In the genomic region with DNA sequence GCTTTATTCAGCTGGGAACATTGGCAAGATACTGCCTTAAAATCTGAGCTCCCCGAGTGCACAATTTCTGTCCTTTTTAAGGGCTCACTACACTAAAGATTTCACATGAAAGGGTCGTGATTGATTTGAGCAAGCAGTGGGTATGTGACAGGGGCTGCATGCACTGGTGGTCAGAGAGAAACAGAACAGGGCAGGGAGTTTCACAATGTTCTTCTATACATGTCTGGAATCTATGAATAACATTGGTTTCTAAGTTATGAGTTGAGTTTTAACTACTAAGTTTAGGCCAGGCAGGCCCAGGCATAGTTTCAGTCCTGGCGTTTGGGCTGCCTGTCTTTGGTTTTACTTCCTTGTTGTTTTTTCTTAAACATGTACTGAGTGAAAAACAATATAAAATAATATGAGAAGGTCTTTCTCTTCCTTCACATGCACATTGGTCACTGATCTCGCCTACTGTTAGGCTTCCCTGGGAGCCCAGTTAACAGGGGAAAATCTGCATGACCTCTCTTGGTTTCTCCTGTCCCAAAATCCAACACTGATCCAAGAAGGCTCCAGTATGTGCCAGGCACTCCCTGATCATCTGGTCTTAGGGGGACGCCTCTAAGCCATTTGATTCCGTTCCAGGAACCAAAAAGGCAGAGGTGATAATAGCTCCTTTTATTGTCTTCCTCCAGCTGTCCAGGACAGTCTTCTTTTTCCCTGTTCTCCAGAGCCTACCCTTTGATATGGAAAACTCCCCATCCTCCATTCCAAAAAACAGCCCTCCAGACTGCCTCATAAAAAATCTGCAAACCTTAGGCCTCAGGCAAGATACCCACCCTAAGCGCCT, we compare ENCODE assay signal across 17 cellular contexts. TPM values are rescaled to one million over a fixed set of nuclear protein-coding genes. Genes with fewer than 3 reads are reported as not detected.
DNase-seq lines count a peak whose midpoint lies in the region; ATAC-seq and TF ChIP-seq lines count a peak whose summit lies in the region.
"Had no signal": no experiment of that assay in that cellular context is flagged by ENCODE, and none has a peak within 500 bp of the region (broad histone marks: within the 10 kb centered on the region; RNA-seq: fewer than 3 reads in every experiment).

TSS of gene UGT2B17 (minus strand) at position 51 of the 829 bp plus-strand sequence. CDS start 7,838 bp downstream, outside the sequence.

- intact Hi-C loops in heart left ventricle (cut with DNase I): no loop called here

- H3K4me3 ChIP-seq in heart left ventricle: no peak within 1 kb of the TSS
- H3K4me3 ChIP-seq: GM12878, lung, uterus had no signal

- H3K27me3 ChIP-seq in heart left ventricle: no peaks in the 10 kb centered on the region
- H3K27me3 ChIP-seq: uterus had no signal

- TF ChIP-seq CTCF in HFFc6 (IDR thresholded peaks at IDR 0.05): no peak
- TF ChIP-seq CTCF in heart left ventricle (IDR thresholded peaks at IDR 0.05): no peak

- H3K4me1 Mint-ChIP-seq in HFFc6 (ENCODE audit: low read depth): no peaks in the 10 kb centered on the region
- H3K4me1 Mint-ChIP-seq: CD4-positive, alpha-beta memory T cell had no signal

- H3K9me3 ChIP-seq in heart left ventricle: no peaks in the 10 kb centered on the region
- H3K9me3 ChIP-seq: uterus had no signal

- no peaks in the 10 kb centered on the region for H3K4me1 ChIP-seq in heart left ventricle
- H3K4me1 ChIP-seq: uterus had no signal

- TF ChIP-seq POLR2A in heart left ventricle (IDR thresholded peaks at IDR 0.05): no peak

- no peak within 1 kb of the TSS for H3K27ac ChIP-seq in heart left ventricle
- H3K27ac ChIP-seq: uterus had no signal

- ATAC-seq in GM18868 (IDR thresholded peaks at IDR 0.05; ENCODE audit: unreplicated experiment): peak; percentile 84
- peak; percentile 65 for ATAC-seq in HG02571 (IDR thresholded peaks at IDR 0.05; ENCODE audit: unreplicated experiment)
- ATAC-seq in HG03378 (IDR thresholded peaks at IDR 0.05; ENCODE audit: unreplicated experiment): peak; percentile 93
- no peak for ATAC-seq in heart left ventricle
- ATAC-seq: activated CD4-positive, CD25-positive, alpha-beta regulatory T cell treated with anti-CD3 and anti-CD28 coated beads, Interleukin-2, amount 50 U/mL, for 24 hours; GM12878 had no signal

- WGBS in heart left ventricle, 4 donors: 75 to 76% methylated on average over 7 of the region's 7 CpGs; no CpG with 5 or more reads in 2 of the 4 donors

- H3K9me3 Mint-ChIP-seq in HFFc6: peaks cover 33% of the 10 kb centered on the region

- no peaks in the 10 kb centered on the region for H3K36me3 ChIP-seq in heart left ventricle
- H3K36me3 ChIP-seq: uterus had no signal

- H3K27ac Mint-ChIP-seq in HFFc6: no peak within 1 kb of the TSS

- H3K27me3 Mint-ChIP-seq in HFFc6 (ENCODE audit: insufficient read depth): peaks cover 2% of the 10 kb centered on the region; the same call in 1 of the 2 replicates

- H3K4me3 Mint-ChIP-seq in HFFc6: no peak within 1 kb of the TSS
- H3K4me3 Mint-ChIP-seq: CD4-positive, alpha-beta memory T cell had no signal

- DNase-seq in myocyte (ENCODE audit: low read depth): peak; percentile 56
- no peak for DNase-seq in HFFc6
- DNase-seq in OCI-M2 (lab: John Stamatoyannopoulos, UW; ENCODE audit: unreplicated experiment): no peak
- DNase-seq in heart left ventricle: no peak
- DNase-seq in EL: no peak
- DNase-seq: activated naive CD4-positive, alpha-beta T cell treated with anti-CD3 and anti-CD28 coated beads, Interleukin-2, amount 50 U/mL, for 16 hours; CD4-positive, alpha-beta memory T cell; NCI-H1436 treated with DMSO at 0.1 percent for 48 hours; uterus had no signal

- no peaks in the 10 kb centered on the region; the same call in none of the 2 replicates for H3K36me3 Mint-ChIP-seq in HFFc6 (ENCODE audit: low read depth)
- H3K36me3 Mint-ChIP-seq: CD4-positive, alpha-beta memory T cell had no signal

RNA-seq across cellular contexts. Expression of gene UGT2B17, which starts in this region (rescaled TPM):
- total RNA-seq in myocyte (0.16 TPM in 1 of 2 replicates, not detected in the other), heart left ventricle (not detected)
- polyA plus RNA-seq in myocyte (2012): not detected
- not detected for total RNA-seq in HFFc6 (2021; fragmentation: NEBNext Ultra II Directional; extraction: Animal tissue kit (Norgen Biotek cat#: 25700))
- under 1 TPM in 1 of 2 donors, not detected in 1; 0.08 TPM for polyA plus RNA-seq in heart left ventricle
- total RNA-seq: CD4-positive, alpha-beta memory T cell; dermis microvascular lymphatic vessel endothelial cell; glomerular endothelial cell had no signal
- polyA plus RNA-seq: CD4-positive, alpha-beta memory T cell; GM12878 had no signal

Comparison
In these comparisons a context has a peak if more than half of its experiments do, and no peak if none do; other contexts are left out.
1. Peak in DNase-seq in myocyte; RNA of the gene not detected or under 1 TPM.
2. ATAC-seq: peak in GM18868 (single experiment), HG02571 (single experiment) and HG03378 (single experiment); none in heart left ventricle (0 of 4).